8 cellular contexts compared by ENCODE assay signal in the genomic region with DNA sequence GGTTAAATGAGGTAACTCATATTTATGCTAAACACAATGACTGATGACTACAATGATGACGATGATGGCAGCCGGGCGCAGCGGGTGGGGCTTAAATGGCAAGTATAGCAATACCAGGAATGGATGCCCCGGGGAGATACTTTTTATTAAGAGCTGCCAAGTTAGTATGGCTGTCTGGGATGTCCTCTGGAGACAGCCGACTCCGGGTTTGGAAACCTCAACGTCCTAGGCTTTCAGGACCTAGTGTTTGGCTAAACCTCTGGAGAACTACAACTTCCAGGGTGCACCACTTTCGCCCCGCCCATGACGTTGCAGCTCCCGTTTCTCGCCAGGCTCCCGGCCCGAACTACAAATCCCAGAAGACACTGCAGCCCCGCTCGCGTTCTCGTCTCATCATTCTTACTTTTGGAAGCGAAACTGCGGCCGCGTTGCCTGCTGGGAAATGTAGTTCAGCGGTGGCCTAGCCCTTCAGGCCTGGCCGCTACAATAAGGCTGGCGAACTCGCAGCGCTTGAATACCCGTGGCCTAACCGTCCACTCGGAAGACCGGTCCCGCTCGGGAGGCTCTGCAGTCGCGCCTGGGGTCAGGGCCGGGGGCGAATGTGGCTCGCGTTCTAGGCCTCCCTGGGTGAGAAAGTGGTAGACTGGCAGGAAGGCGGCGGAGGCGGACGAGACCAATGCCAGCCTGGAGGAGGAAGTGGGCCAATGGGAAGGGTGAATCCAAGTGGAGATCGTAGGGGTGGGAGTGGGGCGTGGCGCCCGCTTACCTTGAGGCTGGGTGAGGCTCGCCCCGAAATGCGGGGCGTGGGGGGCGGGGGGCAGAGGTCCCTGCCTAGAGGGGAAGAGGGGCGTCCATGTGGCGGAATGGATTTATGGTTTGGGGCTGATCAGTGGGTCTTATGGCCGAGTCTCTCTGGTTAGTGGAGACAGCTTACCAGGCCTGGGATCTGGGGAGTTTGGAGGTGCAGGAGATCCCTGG. TPM values are rescaled to one million over a fixed set of nuclear protein-coding genes. Genes with fewer than 3 reads are reported as not detected.
DNase-seq lines count a peak whose midpoint lies in the region; ATAC-seq and TF ChIP-seq lines count a peak whose summit lies in the region.

A gene (plus strand): TSS at position 463 of the 978 bp plus-strand sequence. CDS start 2,221 bp downstream, outside the sequence.

- H3K27me3 ChIP-seq in fibroblast of lung (ENCODE audit: control insufficient read depth, insufficient read depth, low read length) = no peaks in the 10 kb centered on the region
- H3K27me3 ChIP-seq in naive thymus-derived CD4-positive, alpha-beta T cell (ENCODE audit: control insufficient read depth in 2 of 2, insufficient read depth in 2 of 2, low read length in 2 of 2) = no peaks in the 10 kb centered on the region

- H3K4me1 ChIP-seq in fibroblast of lung (ENCODE audit: control insufficient read depth, extremely low read depth, insufficient read depth, low read length) = no peaks in the 10 kb centered on the region
- peaks cover 0 to 7% of the 10 kb centered on the region in 2 donors for H3K4me1 ChIP-seq in naive thymus-derived CD4-positive, alpha-beta T cell (ENCODE audit: control insufficient read depth in 2 of 2, insufficient read depth in 2 of 2, low read length in 2 of 2)

- peak within 1 kb of the TSS; percentile 87 for H3K27ac ChIP-seq in RWPE1
- H3K27ac ChIP-seq in fibroblast of lung (ENCODE audit: insufficient read depth, low read length) = peak within 1 kb of the TSS; percentile 94
- peak within 1 kb of the TSS; percentile 83 for H3K27ac ChIP-seq in naive thymus-derived CD4-positive, alpha-beta T cell (ENCODE audit: low read depth, low read length)

- no peaks in the 10 kb centered on the region for H3K9me3 Mint-ChIP-seq in activated T-helper 17 cell treated with anti-CD3 and anti-CD28 coated beads, Interleukin-2, amount 50 U/mL, for 72 hours
- peaks cover 0 to 2% (median 0%) of the 10 kb centered on the region in 11 donors for H3K9me3 Mint-ChIP-seq in naive thymus-derived CD4-positive, alpha-beta T cell
- no peaks in the 10 kb centered on the region for H3K9me3 Mint-ChIP-seq in stimulated activated naive B cell treated with anti-CD40 and anti-IgM and Interleukin-4, amounts not matched to agents 10 μg/mL and 1 μg/mL and 100 μg/mL, for 72 hours

- POLR2A ChIA-PET in RWPE1 (lab: Yijun Ruan, JAX; ENCODE audit: low non-redundant PET) = interaction anchor here (0.5 to 0.7 kb wide), 3 partner anchors 92 to 376 kb away, joined by 5 to 21 read pairs (median 5); no protein-coding TSS in a partner anchor
- POLR2A ChIA-PET in naive thymus-derived CD4-positive, alpha-beta T cell (lab: Charles Lee) = interaction anchor here (0.7 to 2.3 kb wide), 4 partner anchors 10 to 400 kb away, joined by 3 to 13 read pairs (median 4); a partner anchor contains a TSS

- DNase-seq in Daoy (ENCODE audit: low read depth) = peak; percentile 98
- peak; percentile 90 for DNase-seq in GOT3 (lab: John Stamatoyannopoulos, UW)
- peak; percentile 87 for DNase-seq in LNCaP clone FGC (ENCODE audit: low read depth)
- DNase-seq in RWPE1 (ENCODE audit: low spot score) = peak; percentile 97
- DNase-seq in fibroblast of lung (ENCODE audit: low read depth in 2 of 2) = peak; percentile 95 to 98
- peak; percentile 93 to 98 (median 97) for DNase-seq in naive thymus-derived CD4-positive, alpha-beta T cell
- DNase-seq in stimulated activated naive B cell treated with anti-CD40 and anti-IgM and Interleukin-4, amounts not matched to agents 10 μg/mL and 1 μg/mL and 100 μg/mL, for 72 hours = peak; percentile 96

- peak within 1 kb of the TSS; percentile 90 for H3K4me2 ChIP-seq in fibroblast of lung (ENCODE audit: extremely low read depth, insufficient read depth, low read length)

- H3K36me3 Mint-ChIP-seq in activated T-helper 17 cell treated with anti-CD3 and anti-CD28 coated beads, Interleukin-2, amount 50 U/mL, for 72 hours (ENCODE audit: low read depth) = peaks cover 25% of the 10 kb centered on the region
- peaks cover under 1 to 20% (median 5%) of the 10 kb centered on the region in 5 donors for H3K36me3 Mint-ChIP-seq in naive thymus-derived CD4-positive, alpha-beta T cell
- H3K36me3 Mint-ChIP-seq in stimulated activated naive B cell treated with anti-CD40 and anti-IgM and Interleukin-4, amounts not matched to agents 10 μg/mL and 1 μg/mL and 100 μg/mL, for 72 hours = peaks cover 0 to 10% of the 10 kb centered on the region in 2 donors

- peaks cover 5% of the 10 kb centered on the region for H3K27me3 Mint-ChIP-seq in activated T-helper 17 cell treated with anti-CD3 and anti-CD28 coated beads, Interleukin-2, amount 50 U/mL, for 72 hours
- peaks cover 0 to 14% (median 3%) of the 10 kb centered on the region in 5 donors for H3K27me3 Mint-ChIP-seq in naive thymus-derived CD4-positive, alpha-beta T cell
- H3K27me3 Mint-ChIP-seq in stimulated activated naive B cell treated with anti-CD40 and anti-IgM and Interleukin-4, amounts not matched to agents 10 μg/mL and 1 μg/mL and 100 μg/mL, for 72 hours = peaks cover 14% of the 10 kb centered on the region in 2 donors

- peaks cover 2% of the 10 kb centered on the region for H3K4me1 Mint-ChIP-seq in activated T-helper 17 cell treated with anti-CD3 and anti-CD28 coated beads, Interleukin-2, amount 50 U/mL, for 72 hours
- H3K4me1 Mint-ChIP-seq in naive thymus-derived CD4-positive, alpha-beta T cell = peaks cover 6 to 28% (median 23%) of the 10 kb centered on the region in 7 donors
- H3K4me1 Mint-ChIP-seq in stimulated activated naive B cell treated with anti-CD40 and anti-IgM and Interleukin-4, amounts not matched to agents 10 μg/mL and 1 μg/mL and 100 μg/mL, for 72 hours = peaks cover 10 to 19% of the 10 kb centered on the region in 2 donors

- peaks cover 7% of the 10 kb centered on the region for H3K36me3 ChIP-seq in fibroblast of lung (ENCODE audit: control insufficient read depth, insufficient read depth, low read length)
- H3K36me3 ChIP-seq in naive thymus-derived CD4-positive, alpha-beta T cell (ENCODE audit: control insufficient read depth in 2 of 3, insufficient read depth in 3 of 3, low read length in 3 of 3) = peaks cover 0 to 26% (median 7%) of the 10 kb centered on the region in 3 experiments

- H3K9ac ChIP-seq in fibroblast of lung (ENCODE audit: insufficient read depth, low read length) = peak within 1 kb of the TSS; percentile 96

- no peaks in the 10 kb centered on the region for H3K9me3 ChIP-seq in fibroblast of lung (ENCODE audit: control insufficient read depth, insufficient read depth, low read depth, low read length)
- H3K9me3 ChIP-seq in naive thymus-derived CD4-positive, alpha-beta T cell (ENCODE audit: control insufficient read depth in 2 of 3, low read length in 3 of 3) = no peaks in the 10 kb centered on the region

- H3K4me3 Mint-ChIP-seq in activated T-helper 17 cell treated with anti-CD3 and anti-CD28 coated beads, Interleukin-2, amount 50 U/mL, for 72 hours = peak within 1 kb of the TSS; percentile 96
- H3K4me3 Mint-ChIP-seq in naive thymus-derived CD4-positive, alpha-beta T cell = peak within 1 kb of the TSS; percentile 85 to 99 (median 98)
- peak within 1 kb of the TSS; percentile 96 to 99 for H3K4me3 Mint-ChIP-seq in stimulated activated naive B cell treated with anti-CD40 and anti-IgM and Interleukin-4, amounts not matched to agents 10 μg/mL and 1 μg/mL and 100 μg/mL, for 72 hours

- peak within 1 kb of the TSS; percentile 95 for H3K27ac Mint-ChIP-seq in activated T-helper 17 cell treated with anti-CD3 and anti-CD28 coated beads, Interleukin-2, amount 50 U/mL, for 72 hours
- H3K27ac Mint-ChIP-seq in naive thymus-derived CD4-positive, alpha-beta T cell = peak within 1 kb of the TSS; percentile 86 to 97 (median 94)
- H3K27ac Mint-ChIP-seq in stimulated activated naive B cell treated with anti-CD40 and anti-IgM and Interleukin-4, amounts not matched to agents 10 μg/mL and 1 μg/mL and 100 μg/mL, for 72 hours = peak within 1 kb of the TSS; percentile 99

- H3K4me3 ChIP-seq in LNCaP clone FGC (ENCODE audit: low read depth, low read length) (peak within 1 kb of the TSS; percentile 73), fibroblast of lung (replicated peaks in 1 of 4; ENCODE audit: control extremely low read depth in 1 of 4, insufficient read depth in 1 of 4, low read depth in 3 of 4, low read length in 4 of 4) (peak within 1 kb of the TSS; percentile 81 to 90 (median 84))
- peak within 1 kb of the TSS; percentile 89 for H3K4me3 ChIP-seq in naive thymus-derived CD4-positive, alpha-beta T cell (ENCODE audit: low read length)

- CTCF ChIA-PET in RWPE1 (lab: Yijun Ruan, JAX) = interaction anchor here (0.6 to 0.7 kb wide), 2 partner anchors 166 to 298 kb away, joined by 3 read pairs; no protein-coding TSS in a partner anchor
- CTCF ChIA-PET in naive thymus-derived CD4-positive, alpha-beta T cell (lab: Charles Lee) = no interaction called here

- H2AFZ ChIP-seq in fibroblast of lung (ENCODE audit: low read length) = peak within 1 kb of the TSS; percentile 98

- ATAC-seq in activated T-helper 17 cell treated with anti-CD3 and anti-CD28 coated beads, Interleukin-2, amount 50 U/mL, for 72 hours (replicated peaks) = peak; percentile 94
- ATAC-seq in naive thymus-derived CD4-positive, alpha-beta T cell = peak; percentile 97
- peak; percentile 91 to 96 for ATAC-seq in stimulated activated naive B cell treated with anti-CD40 and anti-IgM and Interleukin-4, amounts not matched to agents 10 μg/mL and 1 μg/mL and 100 μg/mL, for 72 hours (replicated peaks)

- TF ChIP-seq CTCF in LNCaP clone FGC (IDR thresholded peaks at IDR 0.05; ENCODE audit: control insufficient read depth, extremely low read depth, insufficient read depth) (no peak), RWPE1 (conservative IDR thresholded peaks at IDR 0.05; ENCODE audit: low read depth) (no peak), fibroblast of lung (conservative IDR thresholded peaks at IDR 0.05 in 1 of 2, IDR thresholded peaks at IDR 0.05 in 1 of 2; ENCODE audit: low read depth in 1 of 2, low read length in 2 of 2) (no peak)

- H3K79me2 ChIP-seq in fibroblast of lung (ENCODE audit: control insufficient read depth, insufficient read depth, low read length) = peaks cover 4% of the 10 kb centered on the region

- intact Hi-C loops in naive thymus-derived CD4-positive, alpha-beta T cell (cut with micrococcal nuclease) = loop anchor here (1.0 to 5.0 kb wide), 15 partner anchors 24 to 1874 kb away; a partner anchor contains a TSS

- H4K20me1 ChIP-seq in fibroblast of lung (ENCODE audit: control insufficient read depth, extremely low read depth, insufficient read depth, low read length) = no peaks in the 10 kb centered on the region

RNA-seq across cellular contexts. Expression of the gene that starts here (rescaled TPM):
- total RNA-seq in Daoy (2014; rRNA removed; shearing (Covaris generic)) = 3.2 and 3.8 TPM in 2 replicates
- total RNA-seq in activated T-helper 17 cell treated with anti-CD3 and anti-CD28 coated beads, Interleukin-2, amount 50 U/mL, for 72 hours = 10 to 100 TPM; 26.1 to 27.3 TPM
- 11.8 and 25.1 TPM in 2 replicates for total RNA-seq in fibroblast of lung
- 21.5 and 29.0 TPM in 2 replicates for polyA plus RNA-seq in fibroblast of lung
- polyA plus RNA-seq in fibroblast of lung (2012) = 16.6 and 19.9 TPM in 2 replicates
- 34.3 and 40.9 TPM in 2 replicates for polyA minus RNA-seq in fibroblast of lung (ENCODE audit: low replicate concordance)
- total RNA-seq in naive thymus-derived CD4-positive, alpha-beta T cell = 10 to 100 TPM; 16.2 to 30.3 (median 24.6) TPM
- polyA plus RNA-seq in naive thymus-derived CD4-positive, alpha-beta T cell = 10 to 100 TPM; 18.6 to 31.2 TPM

Comparison
In these comparisons a context has a peak if more than half of its experiments do, and no peak if none do; other contexts are left out.
1. Peak in every context shown above with its lines: DNase-seq, ATAC-seq, H3K4me3 ChIP-seq and H3K27ac ChIP-seq.